In genomic region chr17:22441776-22442175, GRCh38 we compare ENCODE assay signal across 25 cellular contexts.
"Had no signal": no experiment of that assay in that cellular context is flagged by ENCODE, and none has a peak within 500 bp of the region (broad histone marks: within the 10 kb centered on the region; RNA-seq: fewer than 3 reads in every experiment).

No MANE protein-coding gene starts in this region.

- H3K4me3 ChIP-seq: gastrocnemius medialis, heart left ventricle had no signal

- H3K27ac ChIP-seq: brain microvascular endothelial cell, foreskin keratinocyte, gastrocnemius medialis, heart left ventricle had no signal

- H3K36me3 ChIP-seq: brain microvascular endothelial cell, gastrocnemius medialis, heart left ventricle had no signal

- H3K9me3 ChIP-seq: gastrocnemius medialis had no signal

- H3K27me3 ChIP-seq: brain microvascular endothelial cell, foreskin keratinocyte, gastrocnemius medialis had no signal

- H3K4me1 ChIP-seq: foreskin keratinocyte, gastrocnemius medialis, heart left ventricle had no signal

- ATAC-seq: activated CD4-positive, alpha-beta T cell treated with anti-CD3 and anti-CD28 coated beads for 36 hours; activated T-cell treated with anti-CD3 and anti-CD28 coated beads, Interleukin-2, amount 50 U/mL, for 72 hours; esophagus mucosa; foreskin keratinocyte; gastrocnemius medialis; heart left ventricle had no signal

- DNase-seq: activated CD4-positive, alpha-beta memory T cell treated with anti-CD3 and anti-CD28 coated beads, Interleukin-2, amount 10 ng/mL, durations not matched to agents 7 days and 5 days; activated CD4-positive, alpha-beta T cell treated with anti-CD3 and anti-CD28 coated beads for 36 hours; activated CD4-positive, alpha-beta T cell treated with anti-CD3 and anti-CD28 coated beads, Interleukin-2, amount 10 ng/mL, durations not matched to agents 7 days and 5 days; activated CD4-positive, alpha-beta T cell treated with anti-CD3 and anti-CD28 coated beads, Interleukin-2, amount 50 U/mL, for 4 hours; activated CD4-positive, CD25-positive, alpha-beta regulatory T cell; activated CD4-positive, CD25-positive, alpha-beta regulatory T cell treated with anti-CD3 and anti-CD28 coated beads, Interleukin-2, amount 50 U/mL, for 72 hours; activated CD8-positive, alpha-beta memory T cell treated with anti-CD3 and anti-CD28 coated beads, Interleukin-2, amount 50 U/mL, for 48 hours; activated gamma-delta T cell treated with Interleukin-2 at 50 U/mL for 16 hours; activated naive CD4-positive, alpha-beta T cell treated with anti-CD3 and anti-CD28 coated beads, Interleukin-2, amount 50 U/mL, for 16 hours; activated naive CD4-positive, alpha-beta T cell treated with Interleukin-2 at 50 U/mL for 16 hours; activated T-cell treated with anti-CD3 and anti-CD28 coated beads for 4 hours; activated T-cell treated with anti-CD3 and anti-CD28 coated beads, Interleukin-2, amount 50 U/mL, for 24 hours; activated T-cell treated with anti-CD3 and anti-CD28 coated beads, Interleukin-2, amount 50 U/mL, for 72 hours; amniotic stem cell; anterior cingulate cortex; brain microvascular endothelial cell; caudate nucleus; cortex of kidney; effector CD8-positive, alpha-beta T cell; foreskin keratinocyte; gastrocnemius medialis; glutamatergic neuron; heart left ventricle; T-helper 2 cell had no signal
